ENCODE assay signal across 7 cellular contexts in genomic region chr17:78717431-78717980, GRCh38.
A peak's percentile ranks its signal among the peaks of the same experiment; 100 is the strongest.
DNase-seq lines count a peak whose midpoint lies in the region; ATAC-seq and TF ChIP-seq lines count a peak whose summit lies in the region.

No MANE protein-coding gene starts in this region.

- H3K36me3 ChIP-seq in brain microvascular endothelial cell (replicated peaks) (no peaks in the 10 kb centered on the region), subcutaneous abdominal adipose tissue (ENCODE audit: control insufficient read depth in 5 of 5, insufficient read depth in 5 of 5, low read length in 5 of 5) (no peaks in the 10 kb centered on the region)

- ATAC-seq in GM19035 (IDR thresholded peaks at IDR 0.05; ENCODE audit: unreplicated experiment) = no peak
- no peak for ATAC-seq in GM21825 (IDR thresholded peaks at IDR 0.05; ENCODE audit: unreplicated experiment)

- DNase-seq in GM03348 (ENCODE audit: low spot score) = peak; percentile 68
- DNase-seq in NCI-H2196 (lab: John Stamatoyannopoulos, UW; ENCODE audit: unreplicated experiment) = peak; percentile 67
- no peak for DNase-seq in brain microvascular endothelial cell

- H3K4me3 ChIP-seq in brain microvascular endothelial cell (ENCODE audit: low read depth, low read length) (peak overlapping the region; percentile 56), subcutaneous abdominal adipose tissue (ENCODE audit: low read depth in 1 of 5, low read length in 5 of 5) (peak overlapping the region; percentile 50 to 73 (median 68))

- H3K4me1 ChIP-seq in subcutaneous abdominal adipose tissue (ENCODE audit: control insufficient read depth in 5 of 5, insufficient read depth in 5 of 5, low read length in 5 of 5) = peaks cover 9 to 61% (median 46%) of the 10 kb centered on the region in 5 donors

- H3K9me3 ChIP-seq in subcutaneous abdominal adipose tissue (ENCODE audit: control insufficient read depth in 5 of 5, low read length in 5 of 5) = no peaks in the 10 kb centered on the region

- peak overlapping the region in 4 of 5 donors; percentile 0 to 69 (median 49) for H3K9ac ChIP-seq in subcutaneous abdominal adipose tissue (ENCODE audit: low read length in 5 of 5)

- in situ Hi-C loops in brain microvascular endothelial cell (cut with HindIII; ENCODE audit: low pct_ligation_motif_present, low sequenced_read_pairs) = loop anchor here (25.0 kb wide), 1 partner anchor 230 kb away; no protein-coding TSS in a partner anchor

- H3K27ac ChIP-seq in brain microvascular endothelial cell (no peak overlapping the region), layer of hippocampus (ENCODE audit: low read depth, low read length) (peak overlapping the region; percentile 94), subcutaneous abdominal adipose tissue (ENCODE audit: low read depth, low read length) (peak overlapping the region; percentile 46)

- no peaks in the 10 kb centered on the region for H3K27me3 ChIP-seq in brain microvascular endothelial cell (replicated peaks)
- no peaks in the 10 kb centered on the region for H3K27me3 ChIP-seq in layer of hippocampus (ENCODE audit: control insufficient read depth, insufficient read depth, low read length)
- H3K27me3 ChIP-seq in subcutaneous abdominal adipose tissue (ENCODE audit: control insufficient read depth in 5 of 5, insufficient read depth in 4 of 5, low read length in 5 of 5) = no peaks in the 10 kb centered on the region

- TF ChIP-seq CTCF in brain microvascular endothelial cell (IDR thresholded peaks at IDR 0.05; ENCODE audit: low read depth, low read length, missing control alignments) = no peak
